In the genomic region with DNA sequence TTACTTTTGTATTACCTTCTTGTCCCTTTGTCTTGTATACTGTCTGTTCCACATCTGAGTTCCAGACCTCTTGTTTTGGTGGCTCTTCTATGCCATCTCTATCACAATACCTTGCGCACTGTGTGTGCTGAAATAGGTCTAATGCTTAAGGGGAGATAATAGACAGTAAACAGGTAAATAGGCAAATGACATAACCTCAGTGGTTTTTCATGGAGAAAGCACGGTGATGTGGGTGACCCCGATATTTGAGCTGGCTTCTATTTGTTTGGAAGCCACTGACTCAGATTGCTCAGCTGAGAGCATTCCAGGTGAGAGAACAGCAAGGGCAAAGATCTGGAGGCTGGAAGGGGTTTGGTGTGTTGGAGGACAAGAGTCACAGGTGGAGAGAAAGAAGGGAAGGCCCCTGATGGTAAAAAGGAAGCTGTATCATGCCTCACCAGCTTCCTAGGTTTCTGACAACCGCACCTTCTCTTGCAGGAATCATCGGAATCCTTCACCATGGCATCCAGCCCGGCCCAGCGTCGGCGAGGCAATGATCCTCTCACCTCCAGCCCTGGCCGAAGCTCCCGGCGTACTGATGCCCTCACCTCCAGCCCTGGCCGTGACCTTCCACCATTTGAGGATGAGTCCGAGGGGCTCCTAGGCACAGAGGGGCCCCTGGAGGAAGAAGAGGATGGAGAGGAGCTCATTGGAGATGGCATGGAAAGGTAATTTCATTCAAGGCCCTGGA, we compare ENCODE assay signal across 8 cellular contexts. TPM values are rescaled to one million over a fixed set of nuclear protein-coding genes. Genes with fewer than 3 reads are reported as not detected.
DNase-seq lines count a peak whose midpoint lies in the region; ATAC-seq, FAIRE-seq and TF ChIP-seq lines count a peak whose summit lies in the region.

No MANE protein-coding gene starts in this region.

- H3K9me3 ChIP-seq in HAP-1 = no peaks in the 10 kb centered on the region
- no peaks in the 10 kb centered on the region for H3K9me3 ChIP-seq in astrocyte (ENCODE audit: insufficient read depth, low read depth, low read length)
- H3K9me3 ChIP-seq in mesenchymal stem cell (ENCODE audit: control insufficient read depth, low read length) = no peaks in the 10 kb centered on the region

- no peaks in the 10 kb centered on the region for H4K20me1 ChIP-seq in astrocyte (ENCODE audit: insufficient read depth, low read length)

- H3K4me3 ChIP-seq in HAP-1 (peak overlapping the region; percentile 53), astrocyte (ENCODE audit: insufficient read depth, low read depth, low read length) (peak overlapping the region; percentile 68), mesenchymal stem cell (ENCODE audit: insufficient read depth in 1 of 2, low read depth in 1 of 2, low read length in 2 of 2) (peak overlapping the region in 1 of 2 experiments; percentile 84)

- no peak overlapping the region for H3K18ac ChIP-seq in mesenchymal stem cell (ENCODE audit: low read depth in 1 of 2, low read length in 2 of 2)

- H2BK15ac ChIP-seq in mesenchymal stem cell (ENCODE audit: low read depth, poor library complexity, severe bottlenecking) = no peak overlapping the region

- peaks cover 15% of the 10 kb centered on the region for H3K79me1 ChIP-seq in mesenchymal stem cell (replicated peaks; ENCODE audit: low read length, poor library complexity, severe bottlenecking)

- no peak overlapping the region for H3K14ac ChIP-seq in mesenchymal stem cell (ENCODE audit: low read length in 2 of 2)

- peak overlapping the region; percentile 81 for H3K4me3 Mint-ChIP-seq in astrocyte (ENCODE audit: unreplicated experiment)

- no peaks in the 10 kb centered on the region for H3K27me3 ChIP-seq in HAP-1 (ENCODE audit: low read depth)
- no peaks in the 10 kb centered on the region for H3K27me3 ChIP-seq in astrocyte (ENCODE audit: insufficient read depth, low read length)
- H3K27me3 ChIP-seq in mesenchymal stem cell (ENCODE audit: control insufficient read depth in 1 of 2, insufficient read depth in 1 of 2, low read length in 2 of 2) = no peaks in the 10 kb centered on the region

- H2BK5ac ChIP-seq in mesenchymal stem cell (ENCODE audit: low read depth, low read length, poor library complexity, severe bottlenecking) = no peak overlapping the region

- H3K4me1 Mint-ChIP-seq in astrocyte (ENCODE audit: low read depth, unreplicated experiment) = peaks cover 2% of the 10 kb centered on the region

- no peak overlapping the region for H3K23ac ChIP-seq in mesenchymal stem cell (ENCODE audit: low read length in 2 of 2)

- TF ChIP-seq CTCF in 22Rv1 (IDR thresholded peaks at IDR 0.05) = no peak
- TF ChIP-seq CTCF in astrocyte (IDR thresholded peaks at IDR 0.05; ENCODE audit: insufficient read depth, low read depth, low read length) = no peak

- no peak overlapping the region for H2BK12ac ChIP-seq in mesenchymal stem cell (ENCODE audit: low read length in 2 of 2)

- no peaks in the 10 kb centered on the region for H3K9me3 Mint-ChIP-seq in astrocyte (ENCODE audit: unreplicated experiment)

- no peak overlapping the region for H2BK120ac ChIP-seq in mesenchymal stem cell (ENCODE audit: low read depth, low read length)

- no peak overlapping the region for H2AK5ac ChIP-seq in mesenchymal stem cell (ENCODE audit: low read length, severe bottlenecking)

- H4K8ac ChIP-seq in mesenchymal stem cell (ENCODE audit: low read length) = peak overlapping the region; percentile 7

- peaks cover 52% of the 10 kb centered on the region for H3K36me3 ChIP-seq in HAP-1 (replicated peaks)
- H3K36me3 ChIP-seq in astrocyte (ENCODE audit: insufficient read depth, low read length) = peaks cover 3% of the 10 kb centered on the region
- peaks cover 4 to 12% of the 10 kb centered on the region in 2 experiments for H3K36me3 ChIP-seq in mesenchymal stem cell (ENCODE audit: control insufficient read depth in 1 of 2, insufficient read depth in 2 of 2, low read depth in 1 of 2, low read length in 2 of 2)

- H3K79me2 ChIP-seq in astrocyte (ENCODE audit: insufficient read depth, low read length) = peaks cover 23% of the 10 kb centered on the region

- H3K4me2 ChIP-seq in astrocyte (ENCODE audit: low read length) (peak overlapping the region; percentile 84), mesenchymal stem cell (ENCODE audit: low read length, poor library complexity, severe bottlenecking) (peak overlapping the region; percentile 91)

- no peak overlapping the region for H3K4ac ChIP-seq in mesenchymal stem cell (ENCODE audit: low read depth in 1 of 2, low read length in 2 of 2)

- no peak overlapping the region for H3K27ac Mint-ChIP-seq in astrocyte (ENCODE audit: unreplicated experiment)

- H3K9ac ChIP-seq in astrocyte (ENCODE audit: low read length) (peak overlapping the region; percentile 86), mesenchymal stem cell (ENCODE audit: low read length) (peak overlapping the region; percentile 89)

- no peak for DNase-seq in HAP-1 (ENCODE audit: low spot score in 2 of 2)
- DNase-seq in astrocyte (ENCODE audit: low read depth) = no peak
- no peak for DNase-seq in mesenchymal stem cell
- no peak for DNase-seq in amniotic stem cell (lab: John Stamatoyannopoulos, UW)
- no peak for DNase-seq in GOT3 (lab: John Stamatoyannopoulos, UW)

- no peaks in the 10 kb centered on the region for H3K36me3 Mint-ChIP-seq in astrocyte (ENCODE audit: low read depth, unreplicated experiment)

- H4K91ac ChIP-seq in mesenchymal stem cell (ENCODE audit: low read length) = no peak overlapping the region

- H3K27ac ChIP-seq in 22Rv1 (peak overlapping the region; percentile 79), astrocyte (ENCODE audit: low read depth, low read length) (peak overlapping the region; percentile 64), mesenchymal stem cell (ENCODE audit: low read length, poor library complexity, severe bottlenecking) (no peak overlapping the region)

- no peak for ATAC-seq in GM18858 (IDR thresholded peaks at IDR 0.05; ENCODE audit: unreplicated experiment)
- no peak for ATAC-seq in HG02973 (IDR thresholded peaks at IDR 0.05; ENCODE audit: unreplicated experiment)

- 91% methylated on average over 14 of the region's 14 CpGs for WGBS in mesenchymal stem cell

- peaks cover 19% of the 10 kb centered on the region for H3K4me1 ChIP-seq in HAP-1
- peaks cover 7% of the 10 kb centered on the region for H3K4me1 ChIP-seq in astrocyte (ENCODE audit: insufficient read depth, low read length)
- peaks cover 7% of the 10 kb centered on the region for H3K4me1 ChIP-seq in mesenchymal stem cell (ENCODE audit: control insufficient read depth, insufficient read depth, low read depth, low read length)

- peaks cover 23% of the 10 kb centered on the region for H3K27me3 Mint-ChIP-seq in astrocyte (ENCODE audit: low read depth, unreplicated experiment)

- no peak for FAIRE-seq in astrocyte (lab: Jason Lieb, UNC)

- peak overlapping the region; percentile 89 for H2AFZ ChIP-seq in astrocyte (ENCODE audit: low read depth, low read length)
- H2AFZ ChIP-seq in mesenchymal stem cell (ENCODE audit: low read depth, low read length) = no peak overlapping the region

- in situ Hi-C loops in HAP-1 (cut with MboI; ENCODE audit: low sequenced_read_pairs) = no loop called here

RNA-seq across cellular contexts. Expression of a gene that starts 0.8 kb away (rescaled TPM):
- total RNA-seq in astrocyte = 8.4 and 11.9 TPM in 2 replicates
- polyA plus RNA-seq in mesenchymal stem cell (2013, experiment 1 of 2) = 5.5 TPM
- 5.5 TPM for polyA plus RNA-seq in mesenchymal stem cell (2013, experiment 2 of 2)

RNA-seq across cellular contexts. Expression of a gene that starts 8.5 kb away (rescaled TPM):
- 24.6 and 24.9 TPM in 2 replicates for total RNA-seq in astrocyte
- 21.1 TPM for polyA plus RNA-seq in mesenchymal stem cell (2013, experiment 1 of 2)
- polyA plus RNA-seq in mesenchymal stem cell (2013, experiment 2 of 2) = 20.9 TPM

RNA-seq across cellular contexts. Expression of a gene that starts 30.0 kb away (rescaled TPM):
- 14.5 and 15.5 TPM in 2 replicates for total RNA-seq in astrocyte
- 0.83 TPM for polyA plus RNA-seq in mesenchymal stem cell (2013, experiment 1 of 2)
- 0.82 TPM for polyA plus RNA-seq in mesenchymal stem cell (2013, experiment 2 of 2)
